11 cellular contexts compared by ENCODE assay signal in the genomic region with DNA sequence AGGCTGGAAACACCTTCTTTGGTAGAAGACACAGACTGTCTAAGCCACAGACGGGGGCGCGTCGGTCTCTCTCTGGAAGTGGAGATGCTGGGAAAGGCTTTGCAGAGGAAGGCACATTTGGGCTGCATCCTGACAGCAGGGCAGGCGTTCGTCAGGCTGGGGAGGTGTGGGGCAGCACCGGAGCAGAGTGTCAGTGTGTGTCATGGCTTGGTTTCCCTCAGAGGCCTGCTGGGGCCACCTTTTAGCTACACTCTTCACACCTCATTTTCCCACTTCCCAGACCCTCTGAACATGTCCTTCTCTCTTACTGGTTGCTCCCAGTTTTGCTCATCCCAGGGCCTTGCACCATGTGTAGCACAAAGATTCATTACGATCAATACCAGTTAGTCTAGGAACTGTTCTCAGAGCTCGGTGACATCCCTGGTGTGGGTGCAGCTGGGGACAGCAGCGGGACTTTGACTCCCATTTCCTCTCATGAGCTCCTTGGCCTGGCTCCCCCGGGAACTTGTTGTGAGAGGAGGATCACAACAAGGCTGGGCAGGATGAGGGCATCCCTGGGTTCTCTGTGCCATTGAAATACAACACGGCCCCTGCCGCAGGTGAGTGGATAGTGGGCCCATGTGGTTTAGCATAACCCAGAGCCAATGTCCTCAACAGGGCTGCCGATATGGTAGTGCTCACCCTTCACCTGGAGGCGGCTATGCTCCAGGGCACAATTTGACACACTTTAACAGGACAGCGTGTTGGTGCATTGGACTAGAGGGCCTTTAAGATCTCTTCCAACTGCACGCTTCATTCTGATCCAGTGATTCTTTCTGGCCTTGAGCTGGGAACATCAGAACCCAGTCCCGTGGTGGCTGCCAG. TPM values are rescaled to one million over a fixed set of nuclear protein-coding genes. Genes with fewer than 3 reads are reported as not detected.
DNase-seq lines count a peak whose midpoint lies in the region; ATAC-seq and TF ChIP-seq lines count a peak whose summit lies in the region.
"Had no signal": no experiment of that assay in that cellular context is flagged by ENCODE, and none has a peak within 500 bp of the region (broad histone marks: within the 10 kb centered on the region; RNA-seq: fewer than 3 reads in every experiment).

No MANE protein-coding gene starts in this region.

- intact Hi-C loops in left cardiac atrium (cut with DNase I): no loop called here

- H3K4me3 Mint-ChIP-seq in T-helper 1 cell treated with Interleukin-12 subunit alpha and Interleukin-12 subunit beta and Interleukin-4 antibody, amounts not matched to agents 30 μg/mL and 1 μg/mL, for 36 hours: peak overlapping the region; percentile 73

- H3K27me3 Mint-ChIP-seq in T-helper 1 cell treated with Interleukin-12 subunit alpha and Interleukin-12 subunit beta and Interleukin-4 antibody, amounts not matched to agents 30 μg/mL and 1 μg/mL, for 36 hours (ENCODE audit: low read depth): no peaks in the 10 kb centered on the region

- H2AFZ ChIP-seq in MM.1S (ENCODE audit: low read length): peak overlapping the region; percentile 45
- H2AFZ ChIP-seq in neuronal stem cell (ENCODE audit: low read length): no peak overlapping the region

- ATAC-seq in GM21786 (IDR thresholded peaks at IDR 0.05; ENCODE audit: unreplicated experiment) (peak; percentile 29), left cardiac atrium (no peak)

- no peak overlapping the region for H3K23ac ChIP-seq in neuronal stem cell (ENCODE audit: low read depth, low read length, poor library complexity)

- no peaks in the 10 kb centered on the region for H4K20me1 ChIP-seq in MM.1S (ENCODE audit: insufficient read depth, low read length)

- no peak overlapping the region for H2BK5ac ChIP-seq in neuronal stem cell (ENCODE audit: low read length)

- no peak overlapping the region for H2BK15ac ChIP-seq in neuronal stem cell (ENCODE audit: low read length)

- H2BK12ac ChIP-seq in neuronal stem cell (ENCODE audit: low read length): no peak overlapping the region

- peaks cover 18% of the 10 kb centered on the region for H3K4me1 ChIP-seq in MM.1S (ENCODE audit: low read length)
- H3K4me1 ChIP-seq in neuronal stem cell (ENCODE audit: control insufficient read depth in 2 of 2, insufficient read depth in 1 of 2, low read depth in 1 of 2, low read length in 2 of 2): peaks cover 0 to 2% of the 10 kb centered on the region in 2 donors

- H2AK5ac ChIP-seq in neuronal stem cell (ENCODE audit: low read depth, low read length): peak overlapping the region; percentile 15

- H3K9me3 Mint-ChIP-seq in T-helper 1 cell treated with Interleukin-12 subunit alpha and Interleukin-12 subunit beta and Interleukin-4 antibody, amounts not matched to agents 30 μg/mL and 1 μg/mL, for 36 hours: no peaks in the 10 kb centered on the region

- no peak overlapping the region for H3K4ac ChIP-seq in neuronal stem cell (ENCODE audit: low read length)

- peaks cover 4% of the 10 kb centered on the region for H3F3A ChIP-seq in MM.1S (ENCODE audit: insufficient read depth, low read length)

- peak overlapping the region; percentile 94 for H3K27ac Mint-ChIP-seq in T-helper 1 cell treated with Interleukin-12 subunit alpha and Interleukin-12 subunit beta and Interleukin-4 antibody, amounts not matched to agents 30 μg/mL and 1 μg/mL, for 36 hours

- DNase-seq in T-helper 1 cell (no peak), MM.1S (no peak), neuronal stem cell (ENCODE audit: low spot score) (no peak), NCI-H82 (lab: John Stamatoyannopoulos, UW) (no peak), SW 1271 (lab: John Stamatoyannopoulos, UW) (no peak), left cardiac atrium (no peak)
- DNase-seq: amygdala had no signal

- H4K91ac ChIP-seq in neuronal stem cell (ENCODE audit: low read depth, low read length, poor library complexity): no peak overlapping the region

- peaks cover 2% of the 10 kb centered on the region for H3K36me3 Mint-ChIP-seq in T-helper 1 cell treated with Interleukin-12 subunit alpha and Interleukin-12 subunit beta and Interleukin-4 antibody, amounts not matched to agents 30 μg/mL and 1 μg/mL, for 36 hours (ENCODE audit: low read depth)

- H3K79me2 ChIP-seq in MM.1S (ENCODE audit: low read length): no peaks in the 10 kb centered on the region

- TF ChIP-seq CTCF in MM.1S (IDR thresholded peaks at IDR 0.05; ENCODE audit: low read length): no peak

- no peak overlapping the region for H4K8ac ChIP-seq in neuronal stem cell (ENCODE audit: low read depth, low read length)

- no peaks in the 10 kb centered on the region for H3K9me2 ChIP-seq in MM.1S (replicated peaks; ENCODE audit: insufficient read depth, low read length)

- no CpG with 5 or more reads among the region's 18 CpGs for WGBS in neuronal stem cell (ENCODE audit: extremely low coverage in 2 of 2, insufficient read length in 2 of 2, insufficient replicate concordance in 1 of 2), 2 donors

- no peak overlapping the region for H2BK120ac ChIP-seq in neuronal stem cell (ENCODE audit: low read depth, low read length)

- H3K36me3 ChIP-seq in MM.1S (replicated peaks; ENCODE audit: insufficient read depth, low read length) (no peaks in the 10 kb centered on the region), neuronal stem cell (replicated peaks in 1 of 2; ENCODE audit: control insufficient read depth in 2 of 2, insufficient read depth in 2 of 2, low read length in 2 of 2) (no peaks in the 10 kb centered on the region)

- no peaks in the 10 kb centered on the region for H3K79me1 ChIP-seq in neuronal stem cell (ENCODE audit: low read depth, low read length)

- H3K27ac ChIP-seq in MM.1S (ENCODE audit: low read length) (peak overlapping the region; percentile 57; the same call in 1 of the 2 replicates), neuronal stem cell (replicated peaks; ENCODE audit: low read length) (no peak overlapping the region)
- H3K27ac ChIP-seq: 22Rv1 had no signal

- peak overlapping the region; percentile 21 for H3K18ac ChIP-seq in neuronal stem cell (ENCODE audit: low read length)

- H3K27me3 ChIP-seq in MM.1S (replicated peaks; ENCODE audit: insufficient read depth, low read length) (no peaks in the 10 kb centered on the region), neuronal stem cell (ENCODE audit: control insufficient read depth in 3 of 3, insufficient read depth in 3 of 3, low read depth in 1 of 3, low read length in 3 of 3) (peaks cover 0 to 52% (median 2%) of the 10 kb centered on the region in 3 experiments)

- H3K9ac ChIP-seq in MM.1S (ENCODE audit: low read length): no peak overlapping the region; the same call in 1 of the 2 replicates
- H3K9ac ChIP-seq in neuronal stem cell (ENCODE audit: low read depth, low read length, poor library complexity): no peak overlapping the region

- H3K4me1 Mint-ChIP-seq in T-helper 1 cell treated with Interleukin-12 subunit alpha and Interleukin-12 subunit beta and Interleukin-4 antibody, amounts not matched to agents 30 μg/mL and 1 μg/mL, for 36 hours (ENCODE audit: low read depth): peaks cover 60% of the 10 kb centered on the region

- H3K9me3 ChIP-seq in MM.1S (replicated peaks; ENCODE audit: insufficient read depth, low read length) (no peaks in the 10 kb centered on the region), neuronal stem cell (replicated peaks in 1 of 2; ENCODE audit: control insufficient read depth in 2 of 2, insufficient read depth in 1 of 2, low read depth in 1 of 2, low read length in 2 of 2) (no peaks in the 10 kb centered on the region)

- peak overlapping the region; percentile 58; the same call in 1 of the 2 replicates for H3K4me2 ChIP-seq in MM.1S (ENCODE audit: low read depth, low read length)
- H3K4me2 ChIP-seq in neuronal stem cell (ENCODE audit: insufficient read depth, low read length, poor library complexity, severe bottlenecking): no peak overlapping the region

- H3K4me3 ChIP-seq in MM.1S (ENCODE audit: low read length): peak overlapping the region; percentile 7; the same call in 1 of the 2 replicates
- H3K4me3 ChIP-seq in neuronal stem cell (ENCODE audit: low read length in 2 of 2): no peak overlapping the region

- no peak overlapping the region for H3K14ac ChIP-seq in neuronal stem cell (ENCODE audit: low read length)

RNA-seq across cellular contexts. Expression of gene SMARCE1, which starts 33.0 kb away (rescaled TPM):
- 204 TPM for polyA plus RNA-seq in neuronal stem cell (2013, experiment 1 of 2)
- polyA plus RNA-seq in neuronal stem cell (2013, experiment 2 of 2): 210 TPM
- total RNA-seq in left cardiac atrium: 10 to 100 TPM; 62.2 to 68.9 TPM

RNA-seq across cellular contexts. Expression of gene CCR7, which starts 49.4 kb away (rescaled TPM):
- polyA plus RNA-seq in neuronal stem cell (2013, experiment 1 of 2): 0.10 TPM
- polyA plus RNA-seq in neuronal stem cell (2013, experiment 2 of 2): 0.06 TPM
- total RNA-seq in left cardiac atrium: under 1 TPM; 0.29 to 0.53 TPM

RNA-seq across cellular contexts. Expression of gene KRT222, which starts 50.3 kb away (rescaled TPM):
- 0.07 TPM for polyA plus RNA-seq in neuronal stem cell (2013, experiment 1 of 2)
- 0.21 TPM for polyA plus RNA-seq in neuronal stem cell (2013, experiment 2 of 2)
- total RNA-seq in left cardiac atrium: 1 to 10 TPM in 1 of 2 donors, not detected in 1; 1.3 TPM
- total RNA-seq: T-helper 2 cell treated with Interferon-gamma antibody and Interleukin-4, amounts not matched to agents 100 ng/mL and 5 ng/mL, for 36 hours had no signal
